10 cellular contexts compared by ENCODE assay signal in genomic region chr17:6554871-6555330, GRCh38. TPM values are rescaled to one million over a fixed set of nuclear protein-coding genes. Genes with fewer than 3 reads are reported as not detected.
DNase-seq lines count a peak whose midpoint lies in the region; ATAC-seq and TF ChIP-seq lines count a peak whose summit lies in the region.
"Had no signal": no experiment of that assay in that cellular context is flagged by ENCODE, and none has a peak within 500 bp of the region (broad histone marks: within the 10 kb centered on the region; RNA-seq: fewer than 3 reads in every experiment).

No MANE protein-coding gene starts in this region.

- TF ChIP-seq CTCF in chondrocyte (IDR thresholded peaks at IDR 0.05) (no peak), mesothelial cell of epicardium (IDR thresholded peaks at IDR 0.05; ENCODE audit: unreplicated experiment) (no peak)

- DNase-seq in T-helper 1 cell (no peak), chondrocyte (ENCODE audit: low spot score) (no peak), mesothelial cell of epicardium (ENCODE audit: low spot score in 2 of 2, unreplicated experiment in 2 of 2) (no peak), NCI-H1048 (lab: John Stamatoyannopoulos, UW) (no peak), NCI-H1417 treated with DMSO at 0.1 percent for 48 hours (lab: John Stamatoyannopoulos, UW) (no peak)
- DNase-seq: aorta, NCI-H187 treated with DMSO at 0.1 percent for 48 hours had no signal

- peak overlapping the region; percentile 27 for H3K27ac ChIP-seq in temporal lobe (ENCODE audit: low read depth, low read length)

- H3K27ac Mint-ChIP-seq in T-helper 1 cell treated with Interleukin-12 subunit alpha and Interleukin-12 subunit beta and Interleukin-4 antibody, amounts not matched to agents 30 μg/mL and 1 μg/mL, for 36 hours, result no peak overlapping the region
- H3K27ac Mint-ChIP-seq in chondrocyte (ENCODE audit: unreplicated experiment) (peak overlapping the region; percentile 32), mesothelial cell of epicardium (no peak overlapping the region)

- peaks cover 58% of the 10 kb centered on the region for H3K27me3 Mint-ChIP-seq in T-helper 1 cell treated with Interleukin-12 subunit alpha and Interleukin-12 subunit beta and Interleukin-4 antibody, amounts not matched to agents 30 μg/mL and 1 μg/mL, for 36 hours (ENCODE audit: low read depth)
- H3K27me3 Mint-ChIP-seq in chondrocyte (ENCODE audit: low read depth) (peaks cover 9% of the 10 kb centered on the region), mesothelial cell of epicardium (ENCODE audit: low read depth) (peaks cover 62% of the 10 kb centered on the region)

- ATAC-seq in HG03571 (IDR thresholded peaks at IDR 0.05; ENCODE audit: unreplicated experiment), result no peak

- H3K9me3 Mint-ChIP-seq in T-helper 1 cell treated with Interleukin-12 subunit alpha and Interleukin-12 subunit beta and Interleukin-4 antibody, amounts not matched to agents 30 μg/mL and 1 μg/mL, for 36 hours, result no peaks in the 10 kb centered on the region
- H3K9me3 Mint-ChIP-seq in chondrocyte (ENCODE audit: low read depth) (no peaks in the 10 kb centered on the region), mesothelial cell of epicardium (no peaks in the 10 kb centered on the region)

- H3K4me3 Mint-ChIP-seq in T-helper 1 cell treated with Interleukin-12 subunit alpha and Interleukin-12 subunit beta and Interleukin-4 antibody, amounts not matched to agents 30 μg/mL and 1 μg/mL, for 36 hours, result peak overlapping the region; percentile 11
- H3K4me3 Mint-ChIP-seq in chondrocyte (ENCODE audit: unreplicated experiment) (peak overlapping the region; percentile 77), mesothelial cell of epicardium (peak overlapping the region; percentile 69)

- H3K36me3 Mint-ChIP-seq in T-helper 1 cell treated with Interleukin-12 subunit alpha and Interleukin-12 subunit beta and Interleukin-4 antibody, amounts not matched to agents 30 μg/mL and 1 μg/mL, for 36 hours (ENCODE audit: low read depth), result no peaks in the 10 kb centered on the region
- H3K36me3 Mint-ChIP-seq in chondrocyte (ENCODE audit: low read depth), result no peaks in the 10 kb centered on the region
- H3K36me3 Mint-ChIP-seq in mesothelial cell of epicardium, result no peaks in the 10 kb centered on the region

- H3K4me1 Mint-ChIP-seq in T-helper 1 cell treated with Interleukin-12 subunit alpha and Interleukin-12 subunit beta and Interleukin-4 antibody, amounts not matched to agents 30 μg/mL and 1 μg/mL, for 36 hours (ENCODE audit: low read depth), result peaks cover 2% of the 10 kb centered on the region
- H3K4me1 Mint-ChIP-seq in chondrocyte (ENCODE audit: low read depth) (peaks cover 19% of the 10 kb centered on the region), mesothelial cell of epicardium (peaks cover 34% of the 10 kb centered on the region)

RNA-seq across cellular contexts. Expression of gene PITPNM3, which starts 1.5 kb away (rescaled TPM):
- total RNA-seq in chondrocyte, result 5.3 to 5.7 TPM (median 5.5 TPM) in 3 replicates
- total RNA-seq in mesothelial cell of epicardium, result 1.9 to 2.4 TPM (median 2.3 TPM) in 3 replicates
- 9.6 TPM for total RNA-seq in temporal lobe

Comparison
In these comparisons a context has a peak if more than half of its experiments do, and no peak if none do; other contexts are left out.
1. H3K4me3 Mint-ChIP-seq: peak in every context shown above with its lines; median percentile 77 in chondrocyte; 69 in mesothelial cell of epicardium; 11 in T-helper 1 cell treated with Interleukin-12 subunit alpha and Interleukin-12 subunit beta and Interleukin-4 antibody, amounts not matched to agents 30 μg/mL and 1 μg/mL, for 36 hours.